In genomic region chr14:62076368-62076767, GRCh38 we compare ENCODE assay signal across 25 cellular contexts.
"Had no signal": no experiment of that assay in that cellular context is flagged by ENCODE, and none has a peak within 500 bp of the region (broad histone marks: within the 10 kb centered on the region; RNA-seq: fewer than 3 reads in every experiment).

No MANE protein-coding gene starts in this region.

- H3K27ac Mint-ChIP-seq: activated CD4-positive, alpha-beta memory T cell treated with anti-CD3 and anti-CD28 coated beads for 36 hours; activated naive CD8-positive, alpha-beta T cell; T-cell had no signal

- H2AFZ ChIP-seq: PC-9 had no signal

- H3K4me3 Mint-ChIP-seq: activated CD4-positive, alpha-beta memory T cell treated with anti-CD3 and anti-CD28 coated beads for 36 hours; activated naive CD8-positive, alpha-beta T cell; activated T-cell treated with anti-CD3 and anti-CD28 coated beads, Interleukin-2, amount 50 U/mL, for 4 hours; brain; central memory CD8-positive, alpha-beta T cell had no signal

- DNase-seq: activated CD4-positive, alpha-beta memory T cell treated with anti-CD3 and anti-CD28 coated beads for 36 hours; activated CD4-positive, alpha-beta T cell treated with anti-CD3 and anti-CD28 coated beads for 48 hours; activated CD8-positive, alpha-beta memory T cell treated with anti-CD3 and anti-CD28 coated beads for 24 hours; activated effector memory CD4-positive, alpha-beta T cell treated with anti-CD3 and anti-CD28 coated beads, Interleukin-2, amount 50 U/mL, for 16 hours; activated naive CD4-positive, alpha-beta T cell treated with Interleukin-2 at 50 U/mL for 16 hours; activated T-cell treated with anti-CD3 and anti-CD28 coated beads, Interleukin-2, amount 50 U/mL, for 4 hours; amygdala; Kasumi-1; NCI-H1092; NCI-H1417 treated with DMSO at 0.1 percent for 48 hours; NCI-H1694 treated with DMSO at 0.1 percent for 48 hours; NCI-H2029 treated with DMSO at 0.1 percent for 48 hours; NCI-H510A treated with DMSO at 0.1 percent for 48 hours; NCI-H69; NK-92 treated with Interleukin-12 subunit alpha and Interleukin-12 subunit beta, amount 100 ng/mL, for 24 hours; PC-9; SIG-M5; T-cell; T-helper 2 cell; T1000 had no signal

- H3K27me3 Mint-ChIP-seq: activated CD4-positive, alpha-beta memory T cell treated with anti-CD3 and anti-CD28 coated beads for 36 hours; activated naive CD8-positive, alpha-beta T cell; central memory CD8-positive, alpha-beta T cell had no signal

- H3K4me3 ChIP-seq: K562, PC-9 had no signal

- ATAC-seq: activated CD4-positive, CD25-positive, alpha-beta regulatory T cell treated with anti-CD3 and anti-CD28 coated beads, Interleukin-2, amount 50 U/mL, for 24 hours; activated T-cell treated with anti-CD3 and anti-CD28 coated beads, Interleukin-2, amount 50 U/mL, for 4 hours; K562; T-cell had no signal

- H3K36me3 Mint-ChIP-seq: activated CD4-positive, alpha-beta memory T cell treated with anti-CD3 and anti-CD28 coated beads for 36 hours; activated naive CD8-positive, alpha-beta T cell; brain; T-cell had no signal

- H3K4me2 ChIP-seq: PC-9 had no signal

- H3K27ac ChIP-seq: PC-9 had no signal

- H3K9me3 Mint-ChIP-seq: activated CD4-positive, alpha-beta memory T cell treated with anti-CD3 and anti-CD28 coated beads for 36 hours; activated T-cell treated with anti-CD3 and anti-CD28 coated beads, Interleukin-2, amount 50 U/mL, for 4 hours; central memory CD8-positive, alpha-beta T cell; T-cell had no signal
